Comparison of ENCODE assay signal across 8 cellular contexts in genomic region chr7:123747089-123747488, GRCh38. TPM values are rescaled to one million over a fixed set of nuclear protein-coding genes. Genes with fewer than 3 reads are reported as not detected.
DNase-seq lines count a peak whose midpoint lies in the region; ATAC-seq and TF ChIP-seq lines count a peak whose summit lies in the region.

No MANE protein-coding gene starts in this region.

- in situ Hi-C loops in brain microvascular endothelial cell (cut with HindIII; ENCODE audit: low pct_ligation_motif_present, low sequenced_read_pairs) = no loop called here

- H3K36me3 ChIP-seq in HUES64 (ENCODE audit: insufficient read depth, low read length) (no peaks in the 10 kb centered on the region), brain microvascular endothelial cell (replicated peaks) (no peaks in the 10 kb centered on the region), muscle layer of colon (ENCODE audit: insufficient read depth, low read length) (no peaks in the 10 kb centered on the region)

- H3K27ac ChIP-seq in HUES64 (ENCODE audit: low read depth, low read length) (peak overlapping the region; percentile 8; the same call in 1 of the 2 replicates), brain microvascular endothelial cell (no peak overlapping the region), muscle layer of colon (ENCODE audit: low read depth, low read length) (peak overlapping the region; percentile 78)

- no peak for ATAC-seq in HG03521 (IDR thresholded peaks at IDR 0.05; ENCODE audit: unreplicated experiment)

- WGBS in HUES64 = 33% methylated on average over 4 of the region's 4 CpGs

- H3K4me1 ChIP-seq in HUES64 (ENCODE audit: insufficient read depth, low read length) = peaks cover 64% of the 10 kb centered on the region
- H3K4me1 ChIP-seq in muscle layer of colon (ENCODE audit: insufficient read depth, low read length) = peaks cover 43% of the 10 kb centered on the region

- H3K4me3 ChIP-seq in AG09309 (ENCODE audit: control insufficient read depth, low read depth, low read length) (peak overlapping the region; percentile 90), HUES64 (ENCODE audit: low read length) (peak overlapping the region; percentile 91), brain microvascular endothelial cell (ENCODE audit: low read depth, low read length) (peak overlapping the region; percentile 84), muscle layer of colon (ENCODE audit: low read depth in 1 of 2, low read length in 2 of 2) (peak overlapping the region; percentile 97 to 98)

- H3K9me3 ChIP-seq in HUES64 (ENCODE audit: insufficient read depth, low read depth, low read length) (no peaks in the 10 kb centered on the region), muscle layer of colon (ENCODE audit: low read length) (no peaks in the 10 kb centered on the region)

- TF ChIP-seq CTCF in AG09309 (IDR thresholded peaks at IDR 0.05; ENCODE audit: control insufficient read depth, insufficient read depth, low read depth, low read length, missing control alignments) (no peak), brain microvascular endothelial cell (IDR thresholded peaks at IDR 0.05; ENCODE audit: low read depth, low read length, missing control alignments) (no peak)

- no peaks in the 10 kb centered on the region for H3K27me3 ChIP-seq in HUES64 (ENCODE audit: insufficient read depth, low read length)
- H3K27me3 ChIP-seq in brain microvascular endothelial cell (replicated peaks) = no peaks in the 10 kb centered on the region
- H3K27me3 ChIP-seq in muscle layer of colon (ENCODE audit: control insufficient read depth in 1 of 2, insufficient read depth in 2 of 2, low read length in 2 of 2) = no peaks in the 10 kb centered on the region

- no peak for DNase-seq in AG09309 (ENCODE audit: low read depth)
- DNase-seq in brain microvascular endothelial cell = no peak
- no peak for DNase-seq in NK-92 (lab: John Stamatoyannopoulos, UW; ENCODE audit: unreplicated experiment)
- no peak for DNase-seq in mucosa of gallbladder (ENCODE audit: low spot score)
- DNase-seq in SW480 (ENCODE audit: low spot score) = no peak

- H3K9ac ChIP-seq in HUES64 (ENCODE audit: low read depth, low read length) (peak overlapping the region; percentile 94; the same call in 1 of the 2 replicates), muscle layer of colon (ENCODE audit: low read length) (peak overlapping the region; percentile 84)

RNA-seq across cellular contexts. Expression of gene WASL, which starts 1.7 kb away (rescaled TPM):
- 27.2 TPM for polyA plus RNA-seq in HUES64 (2013, experiment 1 of 2)
- 27.8 TPM for polyA plus RNA-seq in HUES64 (2013, experiment 2 of 2)
- total RNA-seq in mucosa of gallbladder = 57.0 TPM
